ENCODE assay signal across 17 cellular contexts in genomic region chr11:104965735-104966134, GRCh38. TPM values are rescaled to one million over a fixed set of nuclear protein-coding genes. Genes with fewer than 3 reads are reported as not detected.
DNase-seq lines count a peak whose midpoint lies in the region; ATAC-seq and TF ChIP-seq lines count a peak whose summit lies in the region.
"Had no signal": no experiment of that assay in that cellular context is flagged by ENCODE, and none has a peak within 500 bp of the region (broad histone marks: within the 10 kb centered on the region; RNA-seq: fewer than 3 reads in every experiment).

No MANE protein-coding gene starts in this region.

- H3K4me3 ChIP-seq in left ventricle myocardium inferior, result peak overlapping the region; percentile 65
- H3K4me3 ChIP-seq in upper lobe of right lung, result peak overlapping the region; percentile 62
- H3K4me3 ChIP-seq: thyroid gland had no signal

- H3K9me3 Mint-ChIP-seq in activated naive CD8-positive, alpha-beta T cell treated with anti-CD3 and anti-CD28 coated beads for 36 hours, result peaks cover 21% of the 10 kb centered on the region
- peaks cover 0 to 3% (median 0%) of the 10 kb centered on the region in 6 donors for H3K9me3 Mint-ChIP-seq in immature natural killer cell

- H3K27me3 Mint-ChIP-seq in activated naive CD8-positive, alpha-beta T cell treated with anti-CD3 and anti-CD28 coated beads for 36 hours, result no peaks in the 10 kb centered on the region
- no peaks in the 10 kb centered on the region for H3K27me3 Mint-ChIP-seq in immature natural killer cell (ENCODE audit: low read depth in 3 of 3)

- no peak overlapping the region for H3K27ac Mint-ChIP-seq in activated naive CD8-positive, alpha-beta T cell treated with anti-CD3 and anti-CD28 coated beads for 36 hours
- H3K27ac Mint-ChIP-seq in immature natural killer cell, result peak overlapping the region in 5 of 6 donors; percentile 8 to 99 (median 57)

- DNase-seq in left ventricle myocardium inferior (no peak), cardiac septum (ENCODE audit: low spot score) (no peak), immature natural killer cell (no peak), upper lobe of right lung (no peak), AG20443 (ENCODE audit: low spot score) (no peak)
- DNase-seq in activated naive CD8-positive, alpha-beta T cell treated with anti-CD3 and anti-CD28 coated beads for 36 hours, result no peak
- no peak for DNase-seq in stimulated activated naive CD4-positive, alpha-beta T cell treated with Interleukin-2 at 50 U/mL for 16 hours (lab: John Stamatoyannopoulos, UW)
- DNase-seq: aorta, DMS79, dorsolateral prefrontal cortex, gastrocnemius medialis, midbrain, NCI-H2081, thyroid gland had no signal

- H3K27me3 ChIP-seq in left ventricle myocardium inferior (ENCODE audit: low read depth), result no peaks in the 10 kb centered on the region
- H3K27me3 ChIP-seq in upper lobe of right lung, result no peaks in the 10 kb centered on the region
- H3K27me3 ChIP-seq: dorsolateral prefrontal cortex, gastrocnemius medialis, thyroid gland had no signal

- H3K4me1 Mint-ChIP-seq in activated naive CD8-positive, alpha-beta T cell treated with anti-CD3 and anti-CD28 coated beads for 36 hours, result peaks cover 48% of the 10 kb centered on the region
- H3K4me1 Mint-ChIP-seq in immature natural killer cell, result peaks cover 71 to 83% of the 10 kb centered on the region in 2 donors

- peaks cover 15% of the 10 kb centered on the region for H3K36me3 ChIP-seq in left ventricle myocardium inferior
- peaks cover 9% of the 10 kb centered on the region for H3K36me3 ChIP-seq in upper lobe of right lung
- H3K36me3 ChIP-seq: gastrocnemius medialis, thyroid gland had no signal

- no peak for ATAC-seq in upper lobe of right lung
- no peak for ATAC-seq in GM21360 (IDR thresholded peaks at IDR 0.05; ENCODE audit: unreplicated experiment)
- ATAC-seq: gastrocnemius medialis, Right ventricle myocardium inferior had no signal

- TF ChIP-seq CTCF in left ventricle myocardium inferior (IDR thresholded peaks at IDR 0.05; ENCODE audit: borderline replicate concordance), result no peak
- no peak for TF ChIP-seq CTCF in upper lobe of right lung (IDR thresholded peaks at IDR 0.05)

- H3K9me3 ChIP-seq in left ventricle myocardium inferior (replicated peaks) (peaks cover 10% of the 10 kb centered on the region), upper lobe of right lung (no peaks in the 10 kb centered on the region)
- H3K9me3 ChIP-seq: gastrocnemius medialis, thyroid gland had no signal

- peaks cover 48% of the 10 kb centered on the region for H3K4me1 ChIP-seq in left ventricle myocardium inferior
- H3K4me1 ChIP-seq in upper lobe of right lung, result peaks cover 38% of the 10 kb centered on the region

- peak overlapping the region; percentile 12 for H3K4me3 Mint-ChIP-seq in activated naive CD8-positive, alpha-beta T cell treated with anti-CD3 and anti-CD28 coated beads for 36 hours
- peak overlapping the region; percentile 90 to 98 (median 97) for H3K4me3 Mint-ChIP-seq in immature natural killer cell

- intact Hi-C loops in left ventricle myocardium inferior (cut with micrococcal nuclease), result no loop called here
- intact Hi-C loops in cardiac septum (cut with DNase I), result no loop called here
- intact Hi-C loops in upper lobe of right lung (cut with DNase I), result no loop called here

- H3K36me3 Mint-ChIP-seq in activated naive CD8-positive, alpha-beta T cell treated with anti-CD3 and anti-CD28 coated beads for 36 hours, result peaks cover 58% of the 10 kb centered on the region
- peaks cover 16 to 25% (median 23%) of the 10 kb centered on the region in 3 donors for H3K36me3 Mint-ChIP-seq in immature natural killer cell

- H3K27ac ChIP-seq in left ventricle myocardium inferior (replicated peaks) (no peak overlapping the region), upper lobe of right lung (no peak overlapping the region)
- H3K27ac ChIP-seq: dorsolateral prefrontal cortex, gastrocnemius medialis, thyroid gland had no signal

RNA-seq across cellular contexts. Expression of gene CASP4, which starts 2.6 kb away (rescaled TPM):
- total RNA-seq in left ventricle myocardium inferior (13.9 TPM), cardiac septum (17.1 TPM), upper lobe of right lung (101 TPM)
- 10 to 100 TPM; 43.9 to 51.8 TPM for total RNA-seq in activated naive CD8-positive, alpha-beta T cell treated with anti-CD3 and anti-CD28 coated beads for 36 hours
- polyA plus RNA-seq in immature natural killer cell, result 100 to 1,000 TPM; 141 to 184 (median 142) TPM

RNA-seq across cellular contexts. Expression of gene CASP5, which starts 57.2 kb away (rescaled TPM):
- total RNA-seq in left ventricle myocardium inferior, result not detected
- not detected for total RNA-seq in cardiac septum
- total RNA-seq in activated naive CD8-positive, alpha-beta T cell treated with anti-CD3 and anti-CD28 coated beads for 36 hours, result not detected
- polyA plus RNA-seq in immature natural killer cell, result not detected
- 1.9 TPM for total RNA-seq in upper lobe of right lung
- total RNA-seq: gastrocnemius medialis, M059J, Right ventricle myocardium inferior, thyroid gland had no signal
